In genomic region chr7:55280031-55280454, GRCh38 we compare ENCODE assay signal across 1 cellular context.
A peak's percentile ranks its signal among the peaks of the same experiment; 100 is the strongest.
TF ChIP-seq lines count a peak whose summit lies in the region.

No MANE protein-coding gene starts in this region.

TF ChIP-seq in HEK293, 187 proteins besides CTCF, POLR2A, EP300 and RAD21 (continued from another document):
- TF ChIP-seq ZNF513 (tag by site-specific recombination; IDR thresholded peaks at IDR 0.05), result no peak
- peak; percentile 90 for TF ChIP-seq PRDM10 (tag by site-specific recombination; IDR thresholded peaks at IDR 0.05)
- TF ChIP-seq ZNF433 (tag by site-specific recombination; IDR thresholded peaks at IDR 0.05; ENCODE audit: low read depth), result no peak
- no peak for TF ChIP-seq ZNF175 (tag by site-specific recombination; IDR thresholded peaks at IDR 0.05)
- no peak for TF ChIP-seq ZNF26 (tag by site-specific recombination; IDR thresholded peaks at IDR 0.05)
- no peak for TF ChIP-seq ZNF280D (tag by site-specific recombination; IDR thresholded peaks at IDR 0.05)
- no peak for TF ChIP-seq ZBTB26 (tag by site-specific recombination; optimal IDR thresholded peaks at IDR 0.05)
- TF ChIP-seq ZNF112 (tag by site-specific recombination; IDR thresholded peaks at IDR 0.05), result no peak
- TF ChIP-seq ZBTB8A (tag by site-specific recombination; IDR thresholded peaks at IDR 0.05), result no peak
- no peak for TF ChIP-seq ZNF114 (tag by site-specific recombination; IDR thresholded peaks at IDR 0.05)
